ENCODE assay signal across 23 cellular contexts in genomic region chr19:43672061-43672679, GRCh38. TPM values are rescaled to one million over a fixed set of nuclear protein-coding genes. Genes with fewer than 3 reads are reported as not detected.
DNase-seq lines count a peak whose midpoint lies in the region; ATAC-seq and TF ChIP-seq lines count a peak whose summit lies in the region.
"Had no signal": no experiment of that assay in that cellular context is flagged by ENCODE, and none has a peak within 500 bp of the region (broad histone marks: within the 10 kb centered on the region; RNA-seq: fewer than 3 reads in every experiment).

No MANE protein-coding gene starts in this region.

- H3K4me1 Mint-ChIP-seq in Calu3 (ENCODE audit: low read depth, unreplicated experiment) (peaks cover 38% of the 10 kb centered on the region), HFFc6 (ENCODE audit: low read depth) (peaks cover 49% of the 10 kb centered on the region), neural progenitor cell (peaks cover 28% of the 10 kb centered on the region)
- peaks cover 31% of the 10 kb centered on the region for H3K4me1 Mint-ChIP-seq in activated T-helper 17 cell treated with anti-CD3 and anti-CD28 coated beads, Interleukin-2, amount 50 U/mL, for 72 hours

- BruUV-seq in Calu3 (replicated peaks; lab: Mats Ljungman, UMichigan): no TSS peak

- peak overlapping the region; percentile 42 for H3K27ac Mint-ChIP-seq in Calu3 (ENCODE audit: unreplicated experiment)
- peak overlapping the region; percentile 24; the same call in 1 of the 2 replicates for H3K27ac Mint-ChIP-seq in HFFc6
- H3K27ac Mint-ChIP-seq in neural progenitor cell: peak overlapping the region; percentile 29
- H3K27ac Mint-ChIP-seq in activated T-helper 17 cell treated with anti-CD3 and anti-CD28 coated beads, Interleukin-2, amount 50 U/mL, for 72 hours: no peak overlapping the region

- H2AFZ ChIP-seq in neural progenitor cell (replicated peaks): no peak overlapping the region

- H3F3A ChIP-seq in neural progenitor cell (ENCODE audit: low read depth): peaks cover 27% of the 10 kb centered on the region

- intact Hi-C loops in Calu3 (cut with micrococcal nuclease; ENCODE audit: unreplicated experiment): no loop called here

- ATAC-seq in GM18870 (IDR thresholded peaks at IDR 0.05; ENCODE audit: unreplicated experiment): no peak
- no peak for ATAC-seq in activated T-helper 17 cell treated with anti-CD3 and anti-CD28 coated beads, Interleukin-2, amount 50 U/mL, for 72 hours (replicated peaks)
- ATAC-seq: naive thymus-derived CD8-positive, alpha-beta T cell had no signal

- peaks cover 30% of the 10 kb centered on the region for H3K27me3 ChIP-seq in neural progenitor cell
- H3K27me3 ChIP-seq: sigmoid colon, tibial nerve had no signal

- peaks cover 19% of the 10 kb centered on the region for H3K4me1 ChIP-seq in neural progenitor cell

- no peak overlapping the region for H3K4me3 ChIP-seq in choroid plexus epithelial cell (ENCODE audit: low read depth, low read length)
- no peak overlapping the region for H3K4me3 ChIP-seq in neural progenitor cell
- H3K4me3 ChIP-seq: sigmoid colon, tibial nerve had no signal

- H3K4me3 Mint-ChIP-seq in Calu3 (ENCODE audit: low read depth, unreplicated experiment) (peak overlapping the region; percentile 11), HFFc6 (no peak overlapping the region), neural progenitor cell (no peak overlapping the region)
- no peak overlapping the region for H3K4me3 Mint-ChIP-seq in activated T-helper 17 cell treated with anti-CD3 and anti-CD28 coated beads, Interleukin-2, amount 50 U/mL, for 72 hours
- H3K4me3 Mint-ChIP-seq: naive thymus-derived CD8-positive, alpha-beta T cell had no signal

- H3K9me3 Mint-ChIP-seq in Calu3 (ENCODE audit: low read depth, unreplicated experiment): peaks cover 3% of the 10 kb centered on the region
- H3K9me3 Mint-ChIP-seq in HFFc6: no peaks in the 10 kb centered on the region
- H3K9me3 Mint-ChIP-seq in neural progenitor cell: peaks cover 2% of the 10 kb centered on the region
- H3K9me3 Mint-ChIP-seq in activated T-helper 17 cell treated with anti-CD3 and anti-CD28 coated beads, Interleukin-2, amount 50 U/mL, for 72 hours: no peaks in the 10 kb centered on the region
- H3K9me3 Mint-ChIP-seq: CD8-positive, alpha-beta memory T cell; naive thymus-derived CD8-positive, alpha-beta T cell had no signal

- DNase-seq in Calu3 (peak; percentile 32), HFFc6 (no peak), choroid plexus epithelial cell (ENCODE audit: low read depth) (peak; percentile 31), neural progenitor cell (ENCODE audit: low spot score) (peak; percentile 27), T-helper 1 cell (no peak)
- DNase-seq: activated gamma-delta T cell; amygdala; CD8-positive, alpha-beta memory T cell; DMS53; foreskin melanocyte; hypothalamus; naive thymus-derived CD8-positive, alpha-beta T cell; NCI-H526; Right ventricle myocardium superior; sigmoid colon; stimulated activated naive CD4-positive, alpha-beta T cell had no signal

- no peak overlapping the region for H3K9ac ChIP-seq in neural progenitor cell

- H3K36me3 ChIP-seq in neural progenitor cell: no peaks in the 10 kb centered on the region
- H3K36me3 ChIP-seq: sigmoid colon had no signal

- H3K36me3 Mint-ChIP-seq in Calu3 (ENCODE audit: insufficient read depth, unreplicated experiment) (peaks cover 38% of the 10 kb centered on the region), HFFc6 (ENCODE audit: low read depth) (peaks cover 16% of the 10 kb centered on the region), neural progenitor cell (peaks cover 7% of the 10 kb centered on the region)
- peaks cover 18% of the 10 kb centered on the region for H3K36me3 Mint-ChIP-seq in activated T-helper 17 cell treated with anti-CD3 and anti-CD28 coated beads, Interleukin-2, amount 50 U/mL, for 72 hours (ENCODE audit: low read depth)
- H3K36me3 Mint-ChIP-seq: naive thymus-derived CD8-positive, alpha-beta T cell had no signal

- H3K9me3 ChIP-seq in neural progenitor cell (ENCODE audit: low read depth): no peaks in the 10 kb centered on the region
- H3K9me3 ChIP-seq: sigmoid colon, tibial nerve had no signal

- H3K27me3 Mint-ChIP-seq in Calu3 (ENCODE audit: unreplicated experiment) (no peaks in the 10 kb centered on the region), HFFc6 (ENCODE audit: insufficient read depth) (no peaks in the 10 kb centered on the region; the same call in none of the 2 replicates), neural progenitor cell (ENCODE audit: insufficient read depth, low read depth) (peaks cover 26% of the 10 kb centered on the region)
- no peaks in the 10 kb centered on the region for H3K27me3 Mint-ChIP-seq in activated T-helper 17 cell treated with anti-CD3 and anti-CD28 coated beads, Interleukin-2, amount 50 U/mL, for 72 hours

- CTCF ChIA-PET in Calu3 (lab: Charles Lee): interaction anchor here (0.6 to 1.1 kb wide), 2 partner anchors 67 to 1368 kb away, joined by 4 to 5 read pairs; no protein-coding TSS in a partner anchor

- TF ChIP-seq CTCF in Calu3 (IDR thresholded peaks at IDR 0.05; ENCODE audit: unreplicated experiment) (no peak), HFFc6 (IDR thresholded peaks at IDR 0.05) (no peak), choroid plexus epithelial cell (conservative IDR thresholded peaks at IDR 0.05; ENCODE audit: low read depth, low read length) (no peak), neural progenitor cell (IDR thresholded peaks at IDR 0.05) (no peak)

- H3K4me2 ChIP-seq in neural progenitor cell: no peak overlapping the region

- no peaks in the 10 kb centered on the region for H4K20me1 ChIP-seq in neural progenitor cell (ENCODE audit: low read depth)

- no peaks in the 10 kb centered on the region for H3K79me2 ChIP-seq in neural progenitor cell (ENCODE audit: low read depth)

- no peak overlapping the region for H3K27ac ChIP-seq in neural progenitor cell
- H3K27ac ChIP-seq: sigmoid colon, tibial nerve had no signal

RNA-seq across cellular contexts. Expression of gene PLAUR, which starts 2.2 kb away (rescaled TPM):
- total RNA-seq in Calu3 (2022) (78.2 and 147 TPM in 2 replicates), neural progenitor cell (ENCODE audit: low replicate concordance) (12.9 and 36.5 TPM in 2 replicates)
- 100 to 1,000 TPM; 123 to 163 (median 152) TPM for total RNA-seq in HFFc6 (2021; fragmentation: NEBNext Ultra II Directional; extraction: Animal tissue kit (Norgen Biotek cat#: 25700))
- 10 to 100 TPM; 11.2 to 52.5 TPM for total RNA-seq in activated T-helper 17 cell treated with anti-CD3 and anti-CD28 coated beads, Interleukin-2, amount 50 U/mL, for 72 hours

RNA-seq across cellular contexts. Expression of gene CADM4, which starts 32.5 kb away (rescaled TPM):
- 14.5 and 17.5 TPM in 2 replicates for total RNA-seq in Calu3 (2022)
- total RNA-seq in HFFc6 (2021; fragmentation: NEBNext Ultra II Directional; extraction: Animal tissue kit (Norgen Biotek cat#: 25700)): 1 to 10 TPM in 2 of 6 experiments, under 1 TPM in 4; 0.43 to 1.3 (median 0.82) TPM
- total RNA-seq in neural progenitor cell (ENCODE audit: low replicate concordance): 7.7 and 28.6 TPM in 2 replicates
- under 1 TPM; 0.22 to 0.61 TPM for total RNA-seq in activated T-helper 17 cell treated with anti-CD3 and anti-CD28 coated beads, Interleukin-2, amount 50 U/mL, for 72 hours

RNA-seq across cellular contexts. Expression of gene IRGC, which starts 43.7 kb away (rescaled TPM):
- not detected in 2 replicates for total RNA-seq in Calu3 (2022)
- total RNA-seq in HFFc6 (2021; fragmentation: NEBNext Ultra II Directional; extraction: Animal tissue kit (Norgen Biotek cat#: 25700)): not detected
- total RNA-seq in neural progenitor cell (ENCODE audit: low replicate concordance): not detected in 2 replicates
- total RNA-seq in activated T-helper 17 cell treated with anti-CD3 and anti-CD28 coated beads, Interleukin-2, amount 50 U/mL, for 72 hours: not detected
- total RNA-seq: cardiac septum; CD8-positive, alpha-beta memory T cell; epithelial cell of proximal tubule; H4; kidney epithelial cell; naive thymus-derived CD8-positive, alpha-beta T cell; Right ventricle myocardium superior; sigmoid colon; tibial nerve had no signal

RNA-seq across cellular contexts. Expression of gene ZNF428, which starts 52.7 kb away (rescaled TPM):
- total RNA-seq in Calu3 (2022): 32.8 and 33.2 TPM in 2 replicates
- 10 to 100 TPM; 32.2 to 42.2 (median 37.3) TPM for total RNA-seq in HFFc6 (2021; fragmentation: NEBNext Ultra II Directional; extraction: Animal tissue kit (Norgen Biotek cat#: 25700))
- 18.5 and 57.7 TPM in 2 replicates for total RNA-seq in neural progenitor cell (ENCODE audit: low replicate concordance)
- 10 to 100 TPM; 12.9 to 27.6 TPM for total RNA-seq in activated T-helper 17 cell treated with anti-CD3 and anti-CD28 coated beads, Interleukin-2, amount 50 U/mL, for 72 hours

Comparison
In these comparisons a context has a peak if more than half of its experiments do, and no peak if none do; other contexts are left out.
1. DNase-seq: peak in Calu3 (single experiment), choroid plexus epithelial cell (single experiment) and neural progenitor cell (single experiment); none in HFFc6 (single experiment) and T-helper 1 cell (0 of 5).